ENCODE assay signal across 8 cellular contexts in genomic region chr2:54657664-54658083, GRCh38.
DNase-seq lines count a peak whose midpoint lies in the region; ATAC-seq, FAIRE-seq and TF ChIP-seq lines count a peak whose summit lies in the region.

No MANE protein-coding gene starts in this region.

- TF ChIP-seq CTCF in A549 (IDR thresholded peaks at IDR 0.05) (peak; percentile 58), GM06990 (IDR thresholded peaks at IDR 0.05; ENCODE audit: insufficient read depth, low read length, poor library complexity, severe bottlenecking) (peak; percentile 67), Loucy (conservative IDR thresholded peaks at IDR 0.05; ENCODE audit: low read length) (peak; percentile 69)

- peak overlapping the region; percentile 64 for H2BK120ac ChIP-seq in trophoblast cell (ENCODE audit: insufficient read depth, low read length, poor library complexity)

- no peak for TF ChIP-seq POLR2A in A549 (IDR thresholded peaks at IDR 0.05; ENCODE audit: low read length)

- no peak overlapping the region for H3K23ac ChIP-seq in trophoblast cell (ENCODE audit: low read length)

- H4K91ac ChIP-seq in trophoblast cell (ENCODE audit: low read depth, low read length): peak overlapping the region; percentile 92

- H3K9me3 ChIP-seq in A549: no peaks in the 10 kb centered on the region
- H3K9me3 ChIP-seq in Loucy (ENCODE audit: insufficient read depth, low read depth, low read length): no peaks in the 10 kb centered on the region
- no peaks in the 10 kb centered on the region for H3K9me3 ChIP-seq in trophoblast cell (ENCODE audit: insufficient read depth, low read depth, low read length)

- no peaks in the 10 kb centered on the region for H3K79me2 ChIP-seq in Loucy (ENCODE audit: insufficient read depth, low read length)
- H3K79me2 ChIP-seq in trophoblast cell (ENCODE audit: control insufficient read depth, insufficient read depth, low read length, poor library complexity): peaks cover 2% of the 10 kb centered on the region

- peak overlapping the region; percentile 59 for H4K8ac ChIP-seq in trophoblast cell (ENCODE audit: low read depth, low read length)

- H3K4me3 ChIP-seq in A549 (no peak overlapping the region), GM06990 (replicated peaks; ENCODE audit: low read depth, low read length) (no peak overlapping the region), Loucy (ENCODE audit: low read length, poor library complexity, severe bottlenecking) (no peak overlapping the region), trophoblast cell (ENCODE audit: low read depth, low read length) (no peak overlapping the region)

- peak overlapping the region; percentile 6 for H4K12ac ChIP-seq in trophoblast cell (ENCODE audit: low read depth, low read length)

- H3K27me3 ChIP-seq in GM06990 (replicated peaks; ENCODE audit: control insufficient read depth, insufficient read depth, low read length) (no peaks in the 10 kb centered on the region), Loucy (ENCODE audit: insufficient read depth, low read length, poor library complexity, severe bottlenecking) (no peaks in the 10 kb centered on the region), trophoblast cell (ENCODE audit: insufficient read depth, low read length) (no peaks in the 10 kb centered on the region)

- no peak for TF ChIP-seq EP300 in A549 (IDR thresholded peaks at IDR 0.05)

- POLR2A ChIA-PET in A549 (lab: Yijun Ruan, JAX): no interaction called here

- peak overlapping the region; percentile 53 for H3K18ac ChIP-seq in trophoblast cell (ENCODE audit: low read length)

- FAIRE-seq in A549 (lab: Jason Lieb, UNC): no peak

- DNase-seq in A549 (ENCODE audit: low read depth in 1 of 2, low spot score in 1 of 2) (peak; percentile 62 to 68), GM06990 (ENCODE audit: extremely low read depth, insufficient read length) (no peak), fibroblast of peridontal ligament (ENCODE audit: extremely low read depth) (peak; percentile 43), trophoblast cell (peak; percentile 51 to 85)
- DNase-seq in activated CD4-positive, alpha-beta T cell treated with anti-CD3 and anti-CD28 coated beads, Interleukin-2, amount 50 U/mL, for 4 hours: peak; percentile 6 to 23

- H3K27ac ChIP-seq in A549: peak overlapping the region in 1 of 2 experiments; percentile 47; a peak in 2 of 6 replicates
- peak overlapping the region; percentile 91 for H3K27ac ChIP-seq in trophoblast cell (ENCODE audit: low read depth, low read length)

- H3K36me3 ChIP-seq in GM06990 (ENCODE audit: control insufficient read depth, insufficient read depth, low read length) (peaks cover 49% of the 10 kb centered on the region), Loucy (ENCODE audit: insufficient read depth, low read length) (peaks cover 99% of the 10 kb centered on the region), trophoblast cell (ENCODE audit: control insufficient read depth in 1 of 2, insufficient read depth in 2 of 2, low read length in 2 of 2) (peaks cover 24 to 48% of the 10 kb centered on the region in 2 experiments)

- H3K4me1 ChIP-seq in A549 (peaks cover under 1% of the 10 kb centered on the region; the same call in 2 of the 3 replicates), Loucy (ENCODE audit: insufficient read depth, low read length, poor library complexity, severe bottlenecking) (peaks cover 8% of the 10 kb centered on the region), trophoblast cell (ENCODE audit: control insufficient read depth in 1 of 2, insufficient read depth in 2 of 2, low read length in 2 of 2) (peaks cover 9 to 18% of the 10 kb centered on the region in 2 experiments)

- peaks cover 5% of the 10 kb centered on the region for H4K20me1 ChIP-seq in Loucy (ENCODE audit: insufficient read depth, low read length, poor library complexity, severe bottlenecking)

- peaks cover 8% of the 10 kb centered on the region for H3K79me1 ChIP-seq in trophoblast cell (ENCODE audit: low read length)

- H3K9ac ChIP-seq in Loucy (ENCODE audit: low read depth, low read length, poor library complexity, severe bottlenecking) (no peak overlapping the region), trophoblast cell (ENCODE audit: low read length) (no peak overlapping the region)

- ATAC-seq in A549: peak; percentile 75 to 87
- ATAC-seq in GM21526 (IDR thresholded peaks at IDR 0.05; ENCODE audit: low FRiP score, unreplicated experiment): no peak
- no peak for ATAC-seq in HG02678 (IDR thresholded peaks at IDR 0.05; ENCODE audit: unreplicated experiment)

- H2BK5ac ChIP-seq in trophoblast cell (ENCODE audit: low read depth, low read length, poor library complexity): peak overlapping the region; percentile 85

- H3F3A ChIP-seq in Loucy (ENCODE audit: low read depth): no peaks in the 10 kb centered on the region

- H3K4me2 ChIP-seq in A549: no peak overlapping the region
- no peak overlapping the region for H3K4me2 ChIP-seq in Loucy (ENCODE audit: low read depth, low read length, poor library complexity, severe bottlenecking)
- no peak overlapping the region for H3K4me2 ChIP-seq in trophoblast cell (ENCODE audit: low read length)

- CTCF ChIA-PET in A549 (lab: Yijun Ruan, JAX): interaction anchor here (0.6 to 5.3 kb wide), 22 partner anchors 8 to 685 kb away, joined by 3 to 36 read pairs (median 4); no protein-coding TSS in a partner anchor

- peak overlapping the region; percentile 41 for H2AK5ac ChIP-seq in trophoblast cell (ENCODE audit: low read length)

- H3K9me2 ChIP-seq in Loucy (replicated peaks; ENCODE audit: low read depth, low read length): no peaks in the 10 kb centered on the region

- 82% methylated on average over 12 of the region's 12 CpGs for WGBS in A549 (ENCODE audit: missing lambda C conversion rate)
- WGBS in trophoblast cell (ENCODE audit: extremely low coverage, insufficient coverage, insufficient read length): no CpG with 5 or more reads among the region's 12 CpGs

- H3K4ac ChIP-seq in trophoblast cell (ENCODE audit: low read depth, low read length): no peak overlapping the region

- TF ChIP-seq RAD21 in A549 (conservative IDR thresholded peaks at IDR 0.05 in 1 of 2, IDR thresholded peaks at IDR 0.05 in 1 of 2): peak; percentile 60 to 70; a peak in 4 of 5 replicates

- H2AFZ ChIP-seq in Loucy (ENCODE audit: low read length): no peak overlapping the region
- H2AFZ ChIP-seq in trophoblast cell (ENCODE audit: insufficient read depth, low read length, poor library complexity): peak overlapping the region; percentile 37

- H2BK12ac ChIP-seq in trophoblast cell (ENCODE audit: low read length): peak overlapping the region; percentile 86

- peak overlapping the region; percentile 21 for H3K14ac ChIP-seq in trophoblast cell (ENCODE audit: low read length)

TF ChIP-seq in A549, 52 proteins besides CTCF, POLR2A, EP300 and RAD21:
- no peak for TF ChIP-seq POLR2AphosphoS2 (conservative IDR thresholded peaks at IDR 0.05; ENCODE audit: low read length)
- TF ChIP-seq SMC3 (IDR thresholded peaks at IDR 0.05): peak; percentile 62; the same call in 1 of the 3 replicates
- TF ChIP-seq REST (IDR thresholded peaks at IDR 0.05): no peak

Comparison
In these comparisons a context has a peak if more than half of its experiments do, and no peak if none do; other contexts are left out.
1. ATAC-seq: peak in A549 (2 of 2); none in GM21526 (single experiment) and HG02678 (single experiment).
2. Peak in every context shown above with its lines, with median percentiles within 50 percentile points of each other: CTCF ChIP-seq.